Comparison of ENCODE assay signal across 1 cellular context in the genomic region with DNA sequence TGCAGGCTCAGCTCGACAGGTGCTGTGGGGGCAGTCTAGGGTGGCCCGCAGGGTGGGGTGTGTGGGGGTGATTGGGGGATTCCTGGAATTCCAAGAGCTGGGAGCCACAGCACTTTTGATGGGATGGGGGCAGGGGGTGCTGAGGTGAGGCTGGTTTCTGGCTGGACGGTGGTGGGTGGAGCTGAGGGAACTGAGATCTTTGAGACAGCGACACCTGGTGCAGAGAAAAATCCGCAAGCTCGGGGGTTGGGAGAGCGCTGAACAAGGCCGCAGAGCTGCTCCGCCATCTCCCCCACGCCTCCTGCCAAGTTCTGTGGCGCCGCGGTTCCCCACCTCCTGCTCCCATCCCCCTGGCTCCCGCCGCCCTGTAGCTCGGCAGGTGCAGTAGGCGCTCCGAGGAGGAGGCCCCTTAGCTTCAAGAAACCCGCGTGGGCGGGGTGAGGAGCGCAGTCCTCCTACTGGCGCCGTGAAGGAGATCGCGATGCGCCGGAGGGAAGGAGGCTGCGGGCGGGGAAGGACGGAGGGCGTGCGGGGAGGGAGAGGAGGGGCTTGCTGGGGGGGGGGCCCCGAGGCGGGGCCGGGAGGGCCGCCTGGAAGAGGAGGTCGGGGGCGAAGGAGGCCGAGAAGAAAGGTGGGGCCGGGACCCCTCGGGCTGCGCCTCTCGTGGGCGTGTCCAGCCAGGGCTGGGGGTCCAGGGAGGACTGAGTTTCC.
A peak's percentile ranks its signal among the peaks of the same experiment; 100 is the strongest.
TF ChIP-seq lines count a peak whose summit lies in the region.

No MANE protein-coding gene starts in this region.

TF ChIP-seq in HepG2, 621 proteins besides CTCF, POLR2A, EP300 and RAD21 (continued from another document and continues in another):
- TF ChIP-seq HNF4A (CRISPR knock-in tag; IDR thresholded peaks at IDR 0.05) = 0 out of 2 replicates have a peak, but pooled peaks have one; percentile 12
- TF ChIP-seq TAF15 (IDR thresholded peaks at IDR 0.05; ENCODE audit: low read depth, low read length, poor library complexity, severe bottlenecking) = no peak
- TF ChIP-seq NR2F6 (IDR thresholded peaks at IDR 0.05) = no peak
- peak; percentile 19; the same call in 1 of the 2 replicates for TF ChIP-seq NR2F6 (CRISPR knock-in tag; IDR thresholded peaks at IDR 0.05)
- TF ChIP-seq ZNF121 (CRISPR knock-in tag; IDR thresholded peaks at IDR 0.05) = no peak
- no peak for TF ChIP-seq SOX6 (IDR thresholded peaks at IDR 0.05)
- peak; percentile 30; the same call in 1 of the 2 replicates for TF ChIP-seq SOX6 (CRISPR knock-in tag; IDR thresholded peaks at IDR 0.05)
- no peak for TF ChIP-seq MEF2D (CRISPR knock-in tag; IDR thresholded peaks at IDR 0.05)
- TF ChIP-seq, protein P1, sequence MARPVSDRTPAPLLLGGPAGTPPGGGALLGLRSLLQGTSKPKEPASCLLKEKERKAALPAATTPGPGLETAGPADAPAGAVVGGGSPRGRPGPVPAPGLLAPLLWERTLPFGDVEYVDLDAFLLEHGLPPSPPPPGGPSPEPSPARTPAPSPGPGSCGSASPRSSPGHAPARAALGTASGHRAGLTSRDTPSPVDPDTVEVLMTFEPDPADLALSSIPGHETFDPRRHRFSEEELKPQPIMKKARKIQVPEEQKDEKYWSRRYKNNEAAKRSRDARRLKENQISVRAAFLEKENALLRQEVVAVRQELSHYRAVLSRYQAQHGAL (CRISPR knock-in tag; IDR thresholded peaks at IDR 0.05; ENCODE audit: not compliant biosample characterization) = no peak
- no peak for TF ChIP-seq MIER2 (CRISPR knock-in tag; IDR thresholded peaks at IDR 0.05)
- peak; percentile 35; the same call in 1 of the 2 replicates for TF ChIP-seq RBFOX2 (IDR thresholded peaks at IDR 0.05; ENCODE audit: low read depth, low read length)
- TF ChIP-seq, protein P2, sequence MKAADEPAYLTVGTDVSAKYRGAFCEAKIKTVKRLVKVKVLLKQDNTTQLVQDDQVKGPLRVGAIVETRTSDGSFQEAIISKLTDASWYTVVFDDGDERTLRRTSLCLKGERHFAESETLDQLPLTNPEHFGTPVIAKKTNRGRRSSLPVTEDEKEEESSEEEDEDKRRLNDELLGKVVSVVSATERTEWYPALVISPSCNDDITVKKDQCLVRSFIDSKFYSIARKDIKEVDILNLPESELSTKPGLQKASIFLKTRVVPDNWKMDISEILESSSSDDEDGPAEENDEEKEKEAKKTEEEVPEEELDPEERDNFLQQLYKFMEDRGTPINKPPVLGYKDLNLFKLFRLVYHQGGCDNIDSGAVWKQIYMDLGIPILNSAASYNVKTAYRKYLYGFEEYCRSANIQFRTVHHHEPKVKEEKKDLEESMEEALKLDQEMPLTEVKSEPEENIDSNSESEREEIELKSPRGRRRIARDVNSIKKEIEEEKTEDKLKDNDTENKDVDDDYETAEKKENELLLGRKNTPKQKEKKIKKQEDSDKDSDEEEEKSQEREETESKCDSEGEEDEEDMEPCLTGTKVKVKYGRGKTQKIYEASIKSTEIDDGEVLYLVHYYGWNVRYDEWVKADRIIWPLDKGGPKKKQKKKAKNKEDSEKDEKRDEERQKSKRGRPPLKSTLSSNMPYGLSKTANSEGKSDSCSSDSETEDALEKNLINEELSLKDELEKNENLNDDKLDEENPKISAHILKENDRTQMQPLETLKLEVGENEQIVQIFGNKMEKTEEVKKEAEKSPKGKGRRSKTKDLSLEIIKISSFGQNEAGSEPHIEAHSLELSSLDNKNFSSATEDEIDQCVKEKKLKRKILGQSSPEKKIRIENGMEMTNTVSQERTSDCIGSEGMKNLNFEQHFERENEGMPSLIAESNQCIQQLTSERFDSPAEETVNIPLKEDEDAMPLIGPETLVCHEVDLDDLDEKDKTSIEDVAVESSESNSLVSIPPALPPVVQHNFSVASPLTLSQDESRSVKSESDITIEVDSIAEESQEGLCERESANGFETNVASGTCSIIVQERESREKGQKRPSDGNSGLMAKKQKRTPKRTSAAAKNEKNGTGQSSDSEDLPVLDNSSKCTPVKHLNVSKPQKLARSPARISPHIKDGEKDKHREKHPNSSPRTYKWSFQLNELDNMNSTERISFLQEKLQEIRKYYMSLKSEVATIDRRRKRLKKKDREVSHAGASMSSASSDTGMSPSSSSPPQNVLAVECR (CRISPR knock-in tag; IDR thresholded peaks at IDR 0.05; ENCODE audit: borderline replicate concordance) = no peak
- TF ChIP-seq KAT7 (CRISPR knock-in tag; IDR thresholded peaks at IDR 0.05; ENCODE audit: borderline replicate concordance) = no peak
- TF ChIP-seq PAX8 (CRISPR knock-in tag; IDR thresholded peaks at IDR 0.05; ENCODE audit: borderline replicate concordance) = no peak
- no peak for TF ChIP-seq ELF4 (CRISPR knock-in tag; IDR thresholded peaks at IDR 0.05; ENCODE audit: borderline replicate concordance)
- TF ChIP-seq ZNF773 (CRISPR knock-in tag; IDR thresholded peaks at IDR 0.05; ENCODE audit: borderline replicate concordance) = no peak
- TF ChIP-seq, protein P3, sequence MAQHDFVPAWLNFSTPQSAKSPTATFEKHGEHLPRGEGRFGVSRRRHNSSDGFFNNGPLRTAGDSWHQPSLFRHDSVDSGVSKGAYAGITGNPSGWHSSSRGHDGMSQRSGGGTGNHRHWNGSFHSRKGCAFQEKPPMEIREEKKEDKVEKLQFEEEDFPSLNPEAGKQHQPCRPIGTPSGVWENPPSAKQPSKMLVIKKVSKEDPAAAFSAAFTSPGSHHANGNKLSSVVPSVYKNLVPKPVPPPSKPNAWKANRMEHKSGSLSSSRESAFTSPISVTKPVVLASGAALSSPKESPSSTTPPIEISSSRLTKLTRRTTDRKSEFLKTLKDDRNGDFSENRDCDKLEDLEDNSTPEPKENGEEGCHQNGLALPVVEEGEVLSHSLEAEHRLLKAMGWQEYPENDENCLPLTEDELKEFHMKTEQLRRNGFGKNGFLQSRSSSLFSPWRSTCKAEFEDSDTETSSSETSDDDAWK (CRISPR knock-in tag; IDR thresholded peaks at IDR 0.05) = no peak
- no peak for TF ChIP-seq KLF9 (CRISPR knock-in tag; IDR thresholded peaks at IDR 0.05; ENCODE audit: low read depth)
- no peak for TF ChIP-seq ZNF883 (CRISPR knock-in tag; IDR thresholded peaks at IDR 0.05; ENCODE audit: not compliant biosample characterization)
- TF ChIP-seq, protein P4, sequence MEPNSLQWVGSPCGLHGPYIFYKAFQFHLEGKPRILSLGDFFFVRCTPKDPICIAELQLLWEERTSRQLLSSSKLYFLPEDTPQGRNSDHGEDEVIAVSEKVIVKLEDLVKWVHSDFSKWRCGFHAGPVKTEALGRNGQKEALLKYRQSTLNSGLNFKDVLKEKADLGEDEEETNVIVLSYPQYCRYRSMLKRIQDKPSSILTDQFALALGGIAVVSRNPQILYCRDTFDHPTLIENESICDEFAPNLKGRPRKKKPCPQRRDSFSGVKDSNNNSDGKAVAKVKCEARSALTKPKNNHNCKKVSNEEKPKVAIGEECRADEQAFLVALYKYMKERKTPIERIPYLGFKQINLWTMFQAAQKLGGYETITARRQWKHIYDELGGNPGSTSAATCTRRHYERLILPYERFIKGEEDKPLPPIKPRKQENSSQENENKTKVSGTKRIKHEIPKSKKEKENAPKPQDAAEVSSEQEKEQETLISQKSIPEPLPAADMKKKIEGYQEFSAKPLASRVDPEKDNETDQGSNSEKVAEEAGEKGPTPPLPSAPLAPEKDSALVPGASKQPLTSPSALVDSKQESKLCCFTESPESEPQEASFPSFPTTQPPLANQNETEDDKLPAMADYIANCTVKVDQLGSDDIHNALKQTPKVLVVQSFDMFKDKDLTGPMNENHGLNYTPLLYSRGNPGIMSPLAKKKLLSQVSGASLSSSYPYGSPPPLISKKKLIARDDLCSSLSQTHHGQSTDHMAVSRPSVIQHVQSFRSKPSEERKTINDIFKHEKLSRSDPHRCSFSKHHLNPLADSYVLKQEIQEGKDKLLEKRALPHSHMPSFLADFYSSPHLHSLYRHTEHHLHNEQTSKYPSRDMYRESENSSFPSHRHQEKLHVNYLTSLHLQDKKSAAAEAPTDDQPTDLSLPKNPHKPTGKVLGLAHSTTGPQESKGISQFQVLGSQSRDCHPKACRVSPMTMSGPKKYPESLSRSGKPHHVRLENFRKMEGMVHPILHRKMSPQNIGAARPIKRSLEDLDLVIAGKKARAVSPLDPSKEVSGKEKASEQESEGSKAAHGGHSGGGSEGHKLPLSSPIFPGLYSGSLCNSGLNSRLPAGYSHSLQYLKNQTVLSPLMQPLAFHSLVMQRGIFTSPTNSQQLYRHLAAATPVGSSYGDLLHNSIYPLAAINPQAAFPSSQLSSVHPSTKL (CRISPR knock-in tag; IDR thresholded peaks at IDR 0.05) = peak; percentile 28; the same call in 1 of the 2 replicates
- TF ChIP-seq, protein P5, sequence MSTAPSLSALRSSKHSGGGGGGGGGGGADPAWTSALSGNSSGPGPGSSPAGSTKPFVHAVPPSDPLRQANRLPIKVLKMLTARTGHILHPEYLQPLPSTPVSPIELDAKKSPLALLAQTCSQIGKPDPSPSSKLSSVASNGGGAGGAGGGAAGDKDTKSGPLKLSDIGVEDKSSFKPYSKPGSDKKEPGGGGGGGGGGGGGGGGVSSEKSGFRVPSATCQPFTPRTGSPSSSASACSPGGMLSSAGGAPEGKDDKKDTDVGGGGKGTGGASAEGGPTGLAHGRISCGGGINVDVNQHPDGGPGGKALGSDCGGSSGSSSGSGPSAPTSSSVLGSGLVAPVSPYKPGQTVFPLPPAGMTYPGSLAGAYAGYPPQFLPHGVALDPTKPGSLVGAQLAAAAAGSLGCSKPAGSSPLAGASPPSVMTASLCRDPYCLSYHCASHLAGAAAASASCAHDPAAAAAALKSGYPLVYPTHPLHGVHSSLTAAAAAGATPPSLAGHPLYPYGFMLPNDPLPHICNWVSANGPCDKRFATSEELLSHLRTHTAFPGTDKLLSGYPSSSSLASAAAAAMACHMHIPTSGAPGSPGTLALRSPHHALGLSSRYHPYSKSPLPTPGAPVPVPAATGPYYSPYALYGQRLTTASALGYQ (CRISPR knock-in tag; IDR thresholded peaks at IDR 0.05) = no peak
- TF ChIP-seq, protein P6, sequence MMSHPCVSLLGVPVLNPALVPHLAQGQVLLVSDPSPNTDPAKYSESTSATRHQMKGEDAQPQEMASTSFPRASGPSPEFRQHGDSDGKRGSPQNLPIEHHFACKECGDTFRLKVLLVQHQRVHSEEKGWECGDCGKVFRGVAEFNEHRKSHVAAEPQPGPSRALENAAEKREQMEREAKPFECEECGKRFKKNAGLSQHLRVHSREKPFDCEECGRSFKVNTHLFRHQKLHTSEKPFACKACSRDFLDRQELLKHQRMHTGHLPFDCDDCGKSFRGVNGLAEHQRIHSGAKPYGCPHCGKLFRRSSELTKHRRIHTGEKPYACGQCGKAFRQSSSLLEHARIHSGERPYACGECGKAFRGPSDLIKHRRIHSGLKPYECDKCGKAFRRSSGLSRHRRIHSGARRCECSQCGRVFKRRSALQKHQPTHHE (CRISPR knock-in tag; IDR thresholded peaks at IDR 0.05; ENCODE audit: borderline replicate concordance) = no peak
- TF ChIP-seq, protein P7, sequence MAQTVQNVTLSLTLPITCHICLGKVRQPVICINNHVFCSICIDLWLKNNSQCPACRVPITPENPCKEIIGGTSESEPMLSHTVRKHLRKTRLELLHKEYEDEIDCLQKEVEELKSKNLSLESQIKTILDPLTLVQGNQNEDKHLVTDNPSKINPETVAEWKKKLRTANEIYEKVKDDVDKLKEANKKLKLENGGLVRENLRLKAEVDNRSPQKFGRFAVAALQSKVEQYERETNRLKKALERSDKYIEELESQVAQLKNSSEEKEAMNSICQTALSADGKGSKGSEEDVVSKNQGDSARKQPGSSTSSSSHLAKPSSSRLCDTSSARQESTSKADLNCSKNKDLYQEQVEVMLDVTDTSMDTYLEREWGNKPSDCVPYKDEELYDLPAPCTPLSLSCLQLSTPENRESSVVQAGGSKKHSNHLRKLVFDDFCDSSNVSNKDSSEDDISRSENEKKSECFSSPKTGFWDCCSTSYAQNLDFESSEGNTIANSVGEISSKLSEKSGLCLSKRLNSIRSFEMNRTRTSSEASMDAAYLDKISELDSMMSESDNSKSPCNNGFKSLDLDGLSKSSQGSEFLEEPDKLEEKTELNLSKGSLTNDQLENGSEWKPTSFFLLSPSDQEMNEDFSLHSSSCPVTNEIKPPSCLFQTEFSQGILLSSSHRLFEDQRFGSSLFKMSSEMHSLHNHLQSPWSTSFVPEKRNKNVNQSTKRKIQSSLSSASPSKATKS (CRISPR knock-in tag; IDR thresholded peaks at IDR 0.05) = no peak
- TF ChIP-seq MTA3 (CRISPR knock-in tag; IDR thresholded peaks at IDR 0.05) = no peak
- no peak for TF ChIP-seq U2AF1 (optimal IDR thresholded peaks at IDR 0.05; ENCODE audit: low read depth, low read length)
- TF ChIP-seq, protein P8, sequence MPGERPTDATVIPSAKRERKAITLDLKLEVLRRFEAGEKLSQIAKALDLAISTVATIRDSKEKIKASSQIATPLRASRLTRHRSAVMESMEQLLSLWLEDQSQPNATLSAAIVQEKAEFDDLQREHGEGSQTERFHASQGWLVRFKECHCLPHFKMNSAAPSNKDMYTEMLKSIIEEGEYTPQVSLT (CRISPR knock-in tag; IDR thresholded peaks at IDR 0.05; ENCODE audit: borderline replicate concordance, low read depth) = no peak
- TF ChIP-seq ZNF232 (CRISPR knock-in tag; IDR thresholded peaks at IDR 0.05; ENCODE audit: borderline replicate concordance) = no peak
- no peak for TF ChIP-seq CHD2 (IDR thresholded peaks at IDR 0.05; ENCODE audit: low read depth, low read length)
- TF ChIP-seq, protein P9, sequence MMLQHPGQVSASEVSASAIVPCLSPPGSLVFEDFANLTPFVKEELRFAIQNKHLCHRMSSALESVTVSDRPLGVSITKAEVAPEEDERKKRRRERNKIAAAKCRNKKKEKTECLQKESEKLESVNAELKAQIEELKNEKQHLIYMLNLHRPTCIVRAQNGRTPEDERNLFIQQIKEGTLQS (CRISPR knock-in tag; IDR thresholded peaks at IDR 0.05) = no peak
- peak; percentile 54; the same call in 1 of the 2 replicates for TF ChIP-seq POLR2G (IDR thresholded peaks at IDR 0.05; ENCODE audit: low read depth, low read length)
- peak; percentile 12; the same call in 1 of the 2 replicates for TF ChIP-seq HOXA3 (CRISPR knock-in tag; IDR thresholded peaks at IDR 0.05)
- TF ChIP-seq CBFB (CRISPR knock-in tag; IDR thresholded peaks at IDR 0.05) = no peak
- TF ChIP-seq AGO1 (IDR thresholded peaks at IDR 0.05; ENCODE audit: low read depth, low read length, poor library complexity, severe bottlenecking) = peak; percentile 2
- TF ChIP-seq, protein P10, sequence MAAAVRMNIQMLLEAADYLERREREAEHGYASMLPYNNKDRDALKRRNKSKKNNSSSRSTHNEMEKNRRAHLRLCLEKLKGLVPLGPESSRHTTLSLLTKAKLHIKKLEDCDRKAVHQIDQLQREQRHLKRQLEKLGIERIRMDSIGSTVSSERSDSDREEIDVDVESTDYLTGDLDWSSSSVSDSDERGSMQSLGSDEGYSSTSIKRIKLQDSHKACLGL (CRISPR knock-in tag; IDR thresholded peaks at IDR 0.05) = 0 out of 2 replicates have a peak, but pooled peaks have one; percentile 27
- TF ChIP-seq, protein P11, sequence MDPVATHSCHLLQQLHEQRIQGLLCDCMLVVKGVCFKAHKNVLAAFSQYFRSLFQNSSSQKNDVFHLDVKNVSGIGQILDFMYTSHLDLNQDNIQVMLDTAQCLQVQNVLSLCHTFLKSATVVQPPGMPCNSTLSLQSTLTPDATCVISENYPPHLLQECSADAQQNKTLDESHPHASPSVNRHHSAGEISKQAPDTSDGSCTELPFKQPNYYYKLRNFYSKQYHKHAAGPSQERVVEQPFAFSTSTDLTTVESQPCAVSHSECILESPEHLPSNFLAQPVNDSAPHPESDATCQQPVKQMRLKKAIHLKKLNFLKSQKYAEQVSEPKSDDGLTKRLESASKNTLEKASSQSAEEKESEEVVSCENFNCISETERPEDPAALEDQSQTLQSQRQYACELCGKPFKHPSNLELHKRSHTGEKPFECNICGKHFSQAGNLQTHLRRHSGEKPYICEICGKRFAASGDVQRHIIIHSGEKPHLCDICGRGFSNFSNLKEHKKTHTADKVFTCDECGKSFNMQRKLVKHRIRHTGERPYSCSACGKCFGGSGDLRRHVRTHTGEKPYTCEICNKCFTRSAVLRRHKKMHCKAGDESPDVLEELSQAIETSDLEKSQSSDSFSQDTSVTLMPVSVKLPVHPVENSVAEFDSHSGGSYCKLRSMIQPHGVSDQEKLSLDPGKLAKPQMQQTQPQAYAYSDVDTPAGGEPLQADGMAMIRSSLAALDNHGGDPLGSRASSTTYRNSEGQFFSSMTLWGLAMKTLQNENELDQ (CRISPR knock-in tag; IDR thresholded peaks at IDR 0.05; ENCODE audit: borderline replicate concordance) = no peak
